11 cellular contexts compared by ENCODE assay signal in the genomic region with DNA sequence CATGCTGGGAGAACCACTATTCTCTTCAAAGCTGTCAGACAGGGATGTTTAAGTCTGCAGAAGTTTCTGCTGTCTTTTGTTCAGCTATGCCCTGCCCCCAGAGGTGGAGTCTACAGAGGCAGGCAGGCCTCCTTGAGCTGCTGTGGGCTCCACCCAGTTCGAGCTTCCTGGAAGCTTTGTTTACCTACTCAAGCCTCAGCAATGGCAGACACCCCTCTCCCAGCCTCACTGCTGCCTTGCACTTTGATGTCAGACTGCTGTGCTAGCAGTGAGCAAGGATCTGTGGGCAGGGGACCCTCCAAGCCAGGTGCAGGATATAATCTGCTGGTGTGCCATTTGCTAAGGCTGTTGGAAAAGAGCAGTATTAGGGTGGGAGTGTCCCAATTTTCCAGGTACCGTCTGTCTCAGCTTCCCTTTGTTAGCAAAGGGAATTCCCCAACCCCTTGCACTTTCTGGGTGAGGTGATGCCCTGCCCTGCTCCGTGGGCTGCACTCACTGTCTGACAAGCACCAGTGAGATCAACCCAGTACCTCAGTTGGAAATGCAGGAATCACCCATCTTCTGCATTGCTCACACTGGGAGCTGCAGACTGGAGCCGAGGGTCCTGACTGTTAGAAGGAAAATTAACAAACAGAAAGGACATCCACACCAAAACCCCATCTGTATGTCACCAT. TPM values are rescaled to one million over a fixed set of nuclear protein-coding genes. Genes with fewer than 3 reads are reported as not detected.
"Had no signal": no experiment of that assay in that cellular context is flagged by ENCODE, and none has a peak within 500 bp of the region (broad histone marks: within the 10 kb centered on the region; RNA-seq: fewer than 3 reads in every experiment).

No MANE protein-coding gene starts in this region.

RNA-seq across cellular contexts. Expression of gene UGT2A1, which starts 8.2 kb away (rescaled TPM):
- total RNA-seq: activated CD8-positive, alpha-beta T cell treated with anti-CD3 and anti-CD28 coated beads, Interleukin-2, amount 10 ng/mL, durations not matched to agents 7 days and 5 days; activated naive CD8-positive, alpha-beta T cell treated with anti-CD3 and anti-CD28 coated beads for 36 hours; aorta; cardiac muscle cell; LHCN-M2; NCI-H460; PC-3; Peyer's patch; SJSA1; T-helper 2 cell treated with Interferon-gamma antibody and Interleukin-4, amounts not matched to agents 100 ng/mL and 5 ng/mL, for 36 hours had no signal
- polyA plus RNA-seq: aorta, cardiac muscle cell had no signal

RNA-seq across cellular contexts. Expression of gene UGT2A2, which starts 21.8 kb away (rescaled TPM):
- total RNA-seq: activated CD8-positive, alpha-beta T cell treated with anti-CD3 and anti-CD28 coated beads, Interleukin-2, amount 10 ng/mL, durations not matched to agents 7 days and 5 days; activated naive CD8-positive, alpha-beta T cell treated with anti-CD3 and anti-CD28 coated beads for 36 hours; aorta; cardiac muscle cell; LHCN-M2; NCI-H460; PC-3; Peyer's patch; SJSA1; T-helper 2 cell treated with Interferon-gamma antibody and Interleukin-4, amounts not matched to agents 100 ng/mL and 5 ng/mL, for 36 hours had no signal
- polyA plus RNA-seq: aorta, cardiac muscle cell, SK-N-SH had no signal
